In the genomic region with DNA sequence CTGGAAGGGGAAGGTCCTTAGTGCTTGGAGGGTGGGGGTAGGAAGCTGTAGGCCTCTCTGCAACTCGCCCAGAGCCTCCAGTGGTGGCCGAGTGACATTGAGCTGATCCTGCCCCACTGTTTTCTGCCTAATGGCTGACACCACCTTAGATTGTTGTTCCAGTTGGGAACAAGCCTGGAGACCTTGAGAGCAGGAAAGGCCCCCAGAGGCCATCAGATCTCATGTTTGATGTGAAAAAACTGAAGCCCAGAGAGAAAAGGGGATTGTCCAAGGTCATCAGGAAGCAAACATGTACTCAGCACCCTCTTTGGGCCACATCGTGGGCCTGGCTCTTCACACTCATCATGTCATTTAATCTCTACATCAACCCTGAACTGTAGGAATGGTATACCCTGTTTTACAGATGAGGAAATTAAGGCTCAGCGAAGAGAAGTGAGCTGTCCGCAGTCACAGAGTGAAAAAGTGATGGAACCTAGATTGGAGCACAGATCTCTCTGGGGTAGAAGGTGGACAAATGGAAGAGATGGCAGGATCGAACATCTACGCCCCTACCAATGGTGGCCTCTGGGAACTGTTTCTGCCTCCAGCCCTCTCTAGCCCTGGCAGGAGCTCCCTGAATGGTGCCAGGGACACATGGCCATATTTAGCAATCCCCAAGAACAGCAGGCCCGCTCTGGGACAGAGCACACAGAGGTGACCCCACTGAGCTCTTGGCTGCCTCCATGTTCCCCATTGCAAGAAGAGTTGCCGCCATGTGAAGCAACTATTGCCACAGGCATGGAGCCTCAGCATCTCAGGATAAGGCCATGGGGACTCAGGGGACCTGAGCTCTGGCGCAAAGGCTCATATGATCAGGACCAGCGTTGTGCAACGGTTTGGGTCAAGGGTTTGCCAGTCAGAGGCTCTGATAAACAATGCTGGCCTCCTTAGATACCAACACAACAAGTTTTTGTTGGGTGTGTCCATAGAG, we compare ENCODE assay signal across 19 cellular contexts. TPM values are rescaled to one million over a fixed set of nuclear protein-coding genes. Genes with fewer than 3 reads are reported as not detected.
DNase-seq lines count a peak whose midpoint lies in the region; ATAC-seq and TF ChIP-seq lines count a peak whose summit lies in the region.
"Had no signal": no experiment of that assay in that cellular context is flagged by ENCODE, and none has a peak within 500 bp of the region (broad histone marks: within the 10 kb centered on the region; RNA-seq: fewer than 3 reads in every experiment).

No MANE protein-coding gene starts in this region.

- H3K27ac Mint-ChIP-seq in endodermal cell: no peak overlapping the region
- H3K27ac Mint-ChIP-seq in activated naive CD4-positive, alpha-beta T cell treated with anti-CD3 and anti-CD28 coated beads, Interleukin-2, amount 10 ng/mL, durations not matched to agents 7 days and 5 days: no peak overlapping the region
- no peak overlapping the region for H3K27ac Mint-ChIP-seq in chondrocyte (ENCODE audit: unreplicated experiment)
- H3K27ac Mint-ChIP-seq: H9 had no signal

- H3K79me1 ChIP-seq in neuronal stem cell (ENCODE audit: low read depth, low read length): no peaks in the 10 kb centered on the region

- H3K9me3 Mint-ChIP-seq in endodermal cell (peaks cover 1% of the 10 kb centered on the region), chondrocyte (ENCODE audit: low read depth) (peaks cover 6% of the 10 kb centered on the region)
- H3K9me3 Mint-ChIP-seq in activated naive CD4-positive, alpha-beta T cell treated with anti-CD3 and anti-CD28 coated beads, Interleukin-2, amount 10 ng/mL, durations not matched to agents 7 days and 5 days: no peaks in the 10 kb centered on the region
- H3K9me3 Mint-ChIP-seq: H9 had no signal

- H4K20me1 ChIP-seq in PC-3 (ENCODE audit: low read length): no peaks in the 10 kb centered on the region

- no peak overlapping the region for H3K4me3 Mint-ChIP-seq in endodermal cell
- no peak overlapping the region for H3K4me3 Mint-ChIP-seq in activated naive CD4-positive, alpha-beta T cell treated with anti-CD3 and anti-CD28 coated beads, Interleukin-2, amount 10 ng/mL, durations not matched to agents 7 days and 5 days
- H3K4me3 Mint-ChIP-seq in chondrocyte (ENCODE audit: unreplicated experiment): no peak overlapping the region
- H3K4me3 Mint-ChIP-seq: H9 had no signal

- no peak overlapping the region for H2BK15ac ChIP-seq in neuronal stem cell (ENCODE audit: low read length)

- H3K36me3 Mint-ChIP-seq in endodermal cell (ENCODE audit: low read depth) (no peaks in the 10 kb centered on the region), chondrocyte (ENCODE audit: low read depth) (no peaks in the 10 kb centered on the region)
- H3K36me3 Mint-ChIP-seq in activated naive CD4-positive, alpha-beta T cell treated with anti-CD3 and anti-CD28 coated beads, Interleukin-2, amount 10 ng/mL, durations not matched to agents 7 days and 5 days: no peaks in the 10 kb centered on the region

- no peak overlapping the region for H3K18ac ChIP-seq in neuronal stem cell (ENCODE audit: low read length)

- no peak for TF ChIP-seq CTCF in PC-3 (conservative IDR thresholded peaks at IDR 0.05; ENCODE audit: low read depth, low read length)
- peak; percentile 25 for TF ChIP-seq CTCF in endodermal cell (conservative IDR thresholded peaks at IDR 0.05)
- no peak for TF ChIP-seq CTCF in chondrocyte (IDR thresholded peaks at IDR 0.05)

- peaks cover 5% of the 10 kb centered on the region for H3F3A ChIP-seq in PC-3 (ENCODE audit: low read length, unreplicated experiment)

- H2AK5ac ChIP-seq in neuronal stem cell (ENCODE audit: low read depth, low read length): no peak overlapping the region

- H3K9me3 ChIP-seq in PC-3 (ENCODE audit: low read length) (no peaks in the 10 kb centered on the region), endodermal cell (ENCODE audit: control insufficient read depth, low read length) (peaks cover 7% of the 10 kb centered on the region), neuronal stem cell (replicated peaks in 1 of 2; ENCODE audit: control insufficient read depth in 2 of 2, insufficient read depth in 1 of 2, low read depth in 1 of 2, low read length in 2 of 2) (peaks cover 0 to 2% of the 10 kb centered on the region in 2 donors)

- no peak overlapping the region for H3K23ac ChIP-seq in neuronal stem cell (ENCODE audit: low read depth, low read length, poor library complexity)

- H3K4me1 ChIP-seq in PC-3 (ENCODE audit: insufficient read depth, low read length): peaks cover 39% of the 10 kb centered on the region
- peaks cover 8% of the 10 kb centered on the region for H3K4me1 ChIP-seq in endodermal cell (ENCODE audit: control insufficient read depth, insufficient read depth, low read length)
- H3K4me1 ChIP-seq in neuronal stem cell (ENCODE audit: control insufficient read depth in 2 of 2, insufficient read depth in 1 of 2, low read depth in 1 of 2, low read length in 2 of 2): peaks cover 0 to 9% of the 10 kb centered on the region in 2 donors

- no peak overlapping the region for H3K4me2 ChIP-seq in PC-3 (ENCODE audit: low read length)
- H3K4me2 ChIP-seq in neuronal stem cell (ENCODE audit: insufficient read depth, low read length, poor library complexity, severe bottlenecking): no peak overlapping the region

- H3K27ac ChIP-seq in PC-3 (ENCODE audit: low read length) (peak overlapping the region; percentile 94; the same call in 1 of the 2 replicates), endodermal cell (ENCODE audit: low read depth, low read length) (no peak overlapping the region), neuronal stem cell (replicated peaks; ENCODE audit: low read length) (no peak overlapping the region)

- ATAC-seq in PC-3: no peak
- ATAC-seq: SK-N-SH treated with all-trans-retinoic acid at 6 μM for 48 hours had no signal

- CTCF ChIA-PET in PC-3 (lab: Charles Lee): no interaction called here
- CTCF ChIA-PET in activated naive CD4-positive, alpha-beta T cell treated with anti-CD3 and anti-CD28 coated beads, Interleukin-2, amount 10 ng/mL, durations not matched to agents 7 days and 5 days (lab: Charles Lee): no interaction called here

- H2BK120ac ChIP-seq in neuronal stem cell (ENCODE audit: low read depth, low read length): peak overlapping the region; percentile 68

- H3K4me3 ChIP-seq in PC-3 (ENCODE audit: low read length) (no peak overlapping the region), endodermal cell (ENCODE audit: low read length) (no peak overlapping the region), neuronal stem cell (ENCODE audit: low read length in 2 of 2) (no peak overlapping the region)

- H3K14ac ChIP-seq in neuronal stem cell (ENCODE audit: low read length): no peak overlapping the region

- H3K27me3 Mint-ChIP-seq in endodermal cell (ENCODE audit: insufficient read depth) (peaks cover 71% of the 10 kb centered on the region), chondrocyte (ENCODE audit: low read depth) (no peaks in the 10 kb centered on the region)
- peaks cover 5% of the 10 kb centered on the region for H3K27me3 Mint-ChIP-seq in activated naive CD4-positive, alpha-beta T cell treated with anti-CD3 and anti-CD28 coated beads, Interleukin-2, amount 10 ng/mL, durations not matched to agents 7 days and 5 days

- H3K79me2 ChIP-seq in PC-3 (ENCODE audit: low read length): no peaks in the 10 kb centered on the region

- WGBS in endodermal cell (ENCODE audit: insufficient coverage in 1 of 2, insufficient read length in 1 of 2), 2 experiments: 88 to 93% methylated on average over 11 to 12 of the region's 12 CpGs
- no CpG with 5 or more reads among the region's 12 CpGs for WGBS in neuronal stem cell (ENCODE audit: extremely low coverage in 2 of 2, insufficient read length in 2 of 2, insufficient replicate concordance in 1 of 2), 2 donors

- H3K36me3 ChIP-seq in PC-3 (ENCODE audit: low read depth, low read length) (no peaks in the 10 kb centered on the region), endodermal cell (ENCODE audit: control insufficient read depth, insufficient read depth, low read length) (no peaks in the 10 kb centered on the region), neuronal stem cell (replicated peaks in 1 of 2; ENCODE audit: control insufficient read depth in 2 of 2, insufficient read depth in 2 of 2, low read length in 2 of 2) (no peaks in the 10 kb centered on the region)

- no peaks in the 10 kb centered on the region for H3K9me2 ChIP-seq in PC-3 (replicated peaks; ENCODE audit: low read length)

- DNase-seq in MV-4-11 (lab: John Stamatoyannopoulos, UW) (peak; percentile 18), PC-3 (no peak), endodermal cell (no peak), neuronal stem cell (ENCODE audit: low spot score) (no peak), hepatic stellate cell (ENCODE audit: low spot score) (no peak), NCI-H1417 treated with DMSO at 0.1 percent for 48 hours (lab: John Stamatoyannopoulos, UW) (no peak), chondrocyte (ENCODE audit: low spot score) (no peak)
- DNase-seq in activated naive CD4-positive, alpha-beta T cell treated with anti-CD3 and anti-CD28 coated beads, Interleukin-2, amount 10 ng/mL, durations not matched to agents 7 days and 5 days: no peak
- DNase-seq: COR-L47, GF-D8, H9, IMR-90, Kasumi-1, MM.1S, NCI-H1930, NCI-H2171, NCI-H446, SHP77 treated with DMSO at 0.1 percent for 48 hours had no signal

- H2AFZ ChIP-seq in PC-3 (ENCODE audit: low read length) (no peak overlapping the region), neuronal stem cell (ENCODE audit: low read length) (no peak overlapping the region)

- intact Hi-C loops in PC-3 (cut with micrococcal nuclease): no loop called here

- H3K4me1 Mint-ChIP-seq in endodermal cell (peaks cover 9% of the 10 kb centered on the region), chondrocyte (ENCODE audit: low read depth) (no peaks in the 10 kb centered on the region)
- H3K4me1 Mint-ChIP-seq in activated naive CD4-positive, alpha-beta T cell treated with anti-CD3 and anti-CD28 coated beads, Interleukin-2, amount 10 ng/mL, durations not matched to agents 7 days and 5 days: no peaks in the 10 kb centered on the region

- H3K9ac ChIP-seq in PC-3 (ENCODE audit: low read length) (no peak overlapping the region), endodermal cell (ENCODE audit: extremely low read depth, low read length, poor library complexity, severe bottlenecking) (no peak overlapping the region), neuronal stem cell (ENCODE audit: low read depth, low read length, poor library complexity) (no peak overlapping the region)

- H3K27me3 ChIP-seq in PC-3 (ENCODE audit: low read length) (no peaks in the 10 kb centered on the region), endodermal cell (ENCODE audit: control insufficient read depth, insufficient read depth, low read length, poor library complexity, severe bottlenecking) (peaks cover 76% of the 10 kb centered on the region), neuronal stem cell (ENCODE audit: control insufficient read depth in 3 of 3, insufficient read depth in 3 of 3, low read depth in 1 of 3, low read length in 3 of 3) (peaks cover 0 to 3% (median 0%) of the 10 kb centered on the region in 3 experiments)

- POLR2A ChIA-PET in PC-3 (lab: Charles Lee; ENCODE audit: unreplicated experiment): no interaction called here

- no peak overlapping the region for H3K4ac ChIP-seq in neuronal stem cell (ENCODE audit: low read length)

- no peak overlapping the region for H2BK12ac ChIP-seq in neuronal stem cell (ENCODE audit: low read length)

- no peak overlapping the region for H4K8ac ChIP-seq in neuronal stem cell (ENCODE audit: low read depth, low read length)

- no TSS peak for BruUV-seq in PC-3 (replicated peaks; lab: Mats Ljungman, UMichigan)

- H4K91ac ChIP-seq in neuronal stem cell (ENCODE audit: low read depth, low read length, poor library complexity): no peak overlapping the region

- no peak overlapping the region for H2BK5ac ChIP-seq in neuronal stem cell (ENCODE audit: low read length)

RNA-seq across cellular contexts. Expression of gene TSEN2, which starts 31.6 kb away (rescaled TPM):
- total RNA-seq in PC-3 (2014; rRNA removed) (40.2 and 51.0 TPM in 2 replicates), endodermal cell (10 to 100 TPM; 16.6 to 18.2 TPM), chondrocyte (8.6 to 14.5 TPM (median 8.7 TPM) in 3 replicates)
- polyA plus RNA-seq in endodermal cell (2013, experiment 1 of 2): 20.4 TPM
- 21.9 TPM for polyA plus RNA-seq in endodermal cell (2013, experiment 2 of 2)
- polyA plus RNA-seq in neuronal stem cell (2013, experiment 1 of 2): 13.0 TPM
- 13.7 TPM for polyA plus RNA-seq in neuronal stem cell (2013, experiment 2 of 2)
